In genomic region chr5:96601811-96602244, GRCh38 we compare ENCODE assay signal across 8 cellular contexts.
DNase-seq lines count a peak whose midpoint lies in the region; ATAC-seq and TF ChIP-seq lines count a peak whose summit lies in the region.

No MANE protein-coding gene starts in this region.

- H3K23ac ChIP-seq in IMR-90 (ENCODE audit: low read depth, low read length), result no peak overlapping the region

- H3K27me3 ChIP-seq in IMR-90 (ENCODE audit: control insufficient read depth, insufficient read depth, low read length) (no peaks in the 10 kb centered on the region), foreskin keratinocyte (peaks cover 10% of the 10 kb centered on the region), parathyroid adenoma (ENCODE audit: control insufficient read depth, insufficient read depth, low read length) (no peaks in the 10 kb centered on the region)

- H3K4me3 Mint-ChIP-seq in activated T-helper 1 cell treated with anti-CD3 and anti-CD28 coated beads, Interleukin-12 subunit alpha, Interleukin-12 subunit beta, Interleukin-2, Interleukin-4 antibody, amounts not matched to agents 30 ng/mL and 10 ng/mL and 1 ng/mL, durations not matched to agents 14 hours and 24 hours and 36 hours, result no peak overlapping the region

- POLR2A ChIA-PET in IMR-90 (lab: Charles Lee; ENCODE audit: unreplicated experiment), result no interaction called here

- peak overlapping the region in 1 of 2 experiments; percentile 37; a peak in 1 of 4 replicates for H4K8ac ChIP-seq in IMR-90 (ENCODE audit: low read depth in 2 of 2, low read length in 2 of 2)

- H3K4me3 ChIP-seq in IMR-90 (ENCODE audit: insufficient read depth, low read depth, low read length), result no peak overlapping the region
- H3K4me3 ChIP-seq in parathyroid adenoma (ENCODE audit: low read depth, low read length), result no peak overlapping the region

- ATAC-seq in GM21447 (IDR thresholded peaks at IDR 0.05; ENCODE audit: unreplicated experiment) (peak; percentile 86), IMR-90 (ENCODE audit: low read depth) (peak; percentile 86), foreskin keratinocyte (peak; percentile 79), GM21737 (IDR thresholded peaks at IDR 0.05; ENCODE audit: unreplicated experiment) (no peak)

- WGBS in IMR-90 (ENCODE audit: extremely low coverage in 2 of 2, insufficient read length in 1 of 2), 2 experiments, result no CpG with 5 or more reads among the region's 4 CpGs

- intact Hi-C loops in IMR-90 (cut with micrococcal nuclease), result loop anchor here (1.0 to 10.0 kb wide), 3 partner anchors 258 to 957 kb away; partner anchors contain the start of gene RFESD
- intact Hi-C loops in activated T-helper 1 cell treated with anti-CD3 and anti-CD28 coated beads, Interleukin-12 subunit alpha, Interleukin-12 subunit beta, Interleukin-2, Interleukin-4 antibody, amounts not matched to agents 30 ng/mL and 10 ng/mL and 1 ng/mL, durations not matched to agents 14 hours and 24 hours and 36 hours (cut with micrococcal nuclease), result loop anchor here (1.0 to 10.0 kb wide), 5 partner anchors 161 to 827 kb away; partner anchors contain the start of gene ELL2

- DNase-seq in DMS79 (lab: John Stamatoyannopoulos, UW) (peak; percentile 52), IMR-90 (peak; percentile 75), OCI-M1 (lab: John Stamatoyannopoulos, UW) (peak; percentile 84), foreskin keratinocyte (peak; percentile 22 to 49)
- peak; percentile 29 for DNase-seq in activated T-helper 1 cell treated with anti-CD3 and anti-CD28 coated beads, Interleukin-12 subunit alpha, Interleukin-12 subunit beta, Interleukin-2, Interleukin-4 antibody, amounts not matched to agents 30 ng/mL and 10 ng/mL and 1 ng/mL, durations not matched to agents 14 hours and 24 hours and 36 hours (ENCODE audit: low spot score)

- H2BK5ac ChIP-seq in IMR-90 (ENCODE audit: low read depth, low read length, poor library complexity, severe bottlenecking), result no peak overlapping the region

- peak overlapping the region; percentile 80 for H2AFZ ChIP-seq in IMR-90 (replicated peaks; ENCODE audit: low read length, poor library complexity)
- peak overlapping the region; percentile 61 for H2AFZ ChIP-seq in parathyroid adenoma

- CTCF ChIA-PET in IMR-90 (lab: Yijun Ruan, JAX), result interaction anchor here (0.6 to 2.1 kb wide), 12 partner anchors 10 to 763 kb away, joined by 3 to 16 read pairs (median 4); no protein-coding TSS in a partner anchor

- peak overlapping the region; percentile 52; the same call in 1 of the 3 replicates for H2BK15ac ChIP-seq in IMR-90 (ENCODE audit: low read depth, low read length)

- no peaks in the 10 kb centered on the region for H3K79me2 ChIP-seq in parathyroid adenoma

- BruUV-seq in IMR-90 (replicated peaks; lab: Mats Ljungman, UMichigan), result no TSS peak

- 0 out of 2 replicates have a peak overlapping the region, but pooled peaks have one; percentile 34 for H2BK20ac ChIP-seq in IMR-90 (ENCODE audit: low read depth, low read length)

- no peak overlapping the region for H3K4me2 ChIP-seq in IMR-90 (ENCODE audit: low read depth, low read length)
- H3K4me2 ChIP-seq in parathyroid adenoma (ENCODE audit: low read length), result no peak overlapping the region

- dilution Hi-C loops in IMR-90 (cut with HindIII; ENCODE audit: low sequenced_read_pairs, unreplicated experiment), result no loop called here

- no peak for TF ChIP-seq POLR2A in IMR-90 (IDR thresholded peaks at IDR 0.05; ENCODE audit: low read depth, low read length)

- no peak overlapping the region for H3K27ac Mint-ChIP-seq in activated T-helper 1 cell treated with anti-CD3 and anti-CD28 coated beads, Interleukin-12 subunit alpha, Interleukin-12 subunit beta, Interleukin-2, Interleukin-4 antibody, amounts not matched to agents 30 ng/mL and 10 ng/mL and 1 ng/mL, durations not matched to agents 14 hours and 24 hours and 36 hours

- peaks cover 2% of the 10 kb centered on the region for H3K36me3 Mint-ChIP-seq in activated T-helper 1 cell treated with anti-CD3 and anti-CD28 coated beads, Interleukin-12 subunit alpha, Interleukin-12 subunit beta, Interleukin-2, Interleukin-4 antibody, amounts not matched to agents 30 ng/mL and 10 ng/mL and 1 ng/mL, durations not matched to agents 14 hours and 24 hours and 36 hours (ENCODE audit: low read depth)

- TF ChIP-seq RAD21 in IMR-90 (IDR thresholded peaks at IDR 0.05; ENCODE audit: low read length), result peak; percentile 82

- no peak overlapping the region for H4K91ac ChIP-seq in IMR-90 (ENCODE audit: insufficient read depth, low read depth, low read length)

- 0 out of 2 replicates have a peak overlapping the region, but pooled peaks have one; percentile 59 for H2BK120ac ChIP-seq in IMR-90 (ENCODE audit: low read depth, low read length)

- H4K20me1 ChIP-seq in IMR-90 (ENCODE audit: insufficient read depth, low read length), result no peaks in the 10 kb centered on the region

- peaks cover 13% of the 10 kb centered on the region for H3K27me3 Mint-ChIP-seq in activated T-helper 1 cell treated with anti-CD3 and anti-CD28 coated beads, Interleukin-12 subunit alpha, Interleukin-12 subunit beta, Interleukin-2, Interleukin-4 antibody, amounts not matched to agents 30 ng/mL and 10 ng/mL and 1 ng/mL, durations not matched to agents 14 hours and 24 hours and 36 hours (ENCODE audit: insufficient read depth)

- no peaks in the 10 kb centered on the region for H3K79me1 ChIP-seq in IMR-90 (ENCODE audit: low read depth in 1 of 2, low read length in 2 of 2)

- no peak overlapping the region for H3K56ac ChIP-seq in IMR-90 (ENCODE audit: extremely low read depth, insufficient read depth, low read length)

- H3K9me3 Mint-ChIP-seq in activated T-helper 1 cell treated with anti-CD3 and anti-CD28 coated beads, Interleukin-12 subunit alpha, Interleukin-12 subunit beta, Interleukin-2, Interleukin-4 antibody, amounts not matched to agents 30 ng/mL and 10 ng/mL and 1 ng/mL, durations not matched to agents 14 hours and 24 hours and 36 hours, result no peaks in the 10 kb centered on the region

- no peak overlapping the region for H2AK5ac ChIP-seq in IMR-90 (ENCODE audit: low read depth, low read length)

- H3K4ac ChIP-seq in IMR-90 (ENCODE audit: low read depth, low read length), result peak overlapping the region; percentile 62; the same call in 1 of the 2 replicates

- H3K36me3 ChIP-seq in IMR-90 (ENCODE audit: control insufficient read depth, insufficient read depth, low read length), result no peaks in the 10 kb centered on the region
- H3K36me3 ChIP-seq in parathyroid adenoma (ENCODE audit: control insufficient read depth, insufficient read depth, low read length), result no peaks in the 10 kb centered on the region

- H3K9me1 ChIP-seq in IMR-90 (ENCODE audit: insufficient read depth, low read length), result no peaks in the 10 kb centered on the region

- no peak overlapping the region for H3K18ac ChIP-seq in IMR-90 (ENCODE audit: low read depth, low read length)

- peak overlapping the region; percentile 23 for H2AK9ac ChIP-seq in IMR-90 (replicated peaks; ENCODE audit: low read depth, low read length, poor library complexity)

- H3K9me3 ChIP-seq in IMR-90 (ENCODE audit: control insufficient read depth, insufficient read depth, low read length) (no peaks in the 10 kb centered on the region), parathyroid adenoma (ENCODE audit: control insufficient read depth, low read length) (no peaks in the 10 kb centered on the region)

- H3K14ac ChIP-seq in IMR-90 (replicated peaks; ENCODE audit: low read depth, low read length), result no peak overlapping the region

- H3K9ac ChIP-seq in IMR-90 (ENCODE audit: low read depth, low read length), result no peak overlapping the region
- no peak overlapping the region for H3K9ac ChIP-seq in parathyroid adenoma

- peaks cover 17% of the 10 kb centered on the region for H3K4me1 Mint-ChIP-seq in activated T-helper 1 cell treated with anti-CD3 and anti-CD28 coated beads, Interleukin-12 subunit alpha, Interleukin-12 subunit beta, Interleukin-2, Interleukin-4 antibody, amounts not matched to agents 30 ng/mL and 10 ng/mL and 1 ng/mL, durations not matched to agents 14 hours and 24 hours and 36 hours (ENCODE audit: low read depth)

- TF ChIP-seq CTCF in IMR-90 (conservative IDR thresholded peaks at IDR 0.05; ENCODE audit: low read depth, low read length), result peak; percentile 80
- TF ChIP-seq CTCF in foreskin keratinocyte (conservative IDR thresholded peaks at IDR 0.05), result peak; percentile 87
- TF ChIP-seq CTCF in parathyroid adenoma (IDR thresholded peaks at IDR 0.05), result peak; percentile 70

- H3K27ac ChIP-seq in IMR-90 (ENCODE audit: insufficient read depth, low read length), result no peak overlapping the region
- no peak overlapping the region for H3K27ac ChIP-seq in foreskin keratinocyte
- H3K27ac ChIP-seq in parathyroid adenoma, result no peak overlapping the region

- H3K4me1 ChIP-seq in IMR-90 (ENCODE audit: control insufficient read depth, insufficient read depth, low read length) (no peaks in the 10 kb centered on the region), foreskin keratinocyte (no peaks in the 10 kb centered on the region), parathyroid adenoma (no peaks in the 10 kb centered on the region)

- H4K5ac ChIP-seq in IMR-90 (ENCODE audit: low read depth, low read length), result no peak overlapping the region

- in situ Hi-C loops in IMR-90 (cut with MboI; ENCODE audit: low sequenced_read_pairs), result loop anchor here (10.0 to 25.0 kb wide), 2 partner anchors 560 to 747 kb away; no protein-coding TSS in a partner anchor

TF ChIP-seq in IMR-90, 13 proteins besides CTCF, POLR2A, EP300 and RAD21:
- TF ChIP-seq SMC3 (IDR thresholded peaks at IDR 0.05; ENCODE audit: low read depth, low read length) (peak; percentile 93), FOS (IDR thresholded peaks at IDR 0.05; ENCODE audit: low read depth, low read length) (no peak)

Comparison
In these comparisons a context has a peak if more than half of its experiments do, and no peak if none do; other contexts are left out.
1. DNase-seq: peak in every context shown above with its lines; median percentile 84 in OCI-M1; 75 in IMR-90; 52 in DMS79; 36 in foreskin keratinocyte; 29 in activated T-helper 1 cell treated with anti-CD3 and anti-CD28 coated beads, Interleukin-12 subunit alpha, Interleukin-12 subunit beta, Interleukin-2, Interleukin-4 antibody, amounts not matched to agents 30 ng/mL and 10 ng/mL and 1 ng/mL, durations not matched to agents 14 hours and 24 hours and 36 hours.